1 cellular context compared by ENCODE assay signal in the genomic region with DNA sequence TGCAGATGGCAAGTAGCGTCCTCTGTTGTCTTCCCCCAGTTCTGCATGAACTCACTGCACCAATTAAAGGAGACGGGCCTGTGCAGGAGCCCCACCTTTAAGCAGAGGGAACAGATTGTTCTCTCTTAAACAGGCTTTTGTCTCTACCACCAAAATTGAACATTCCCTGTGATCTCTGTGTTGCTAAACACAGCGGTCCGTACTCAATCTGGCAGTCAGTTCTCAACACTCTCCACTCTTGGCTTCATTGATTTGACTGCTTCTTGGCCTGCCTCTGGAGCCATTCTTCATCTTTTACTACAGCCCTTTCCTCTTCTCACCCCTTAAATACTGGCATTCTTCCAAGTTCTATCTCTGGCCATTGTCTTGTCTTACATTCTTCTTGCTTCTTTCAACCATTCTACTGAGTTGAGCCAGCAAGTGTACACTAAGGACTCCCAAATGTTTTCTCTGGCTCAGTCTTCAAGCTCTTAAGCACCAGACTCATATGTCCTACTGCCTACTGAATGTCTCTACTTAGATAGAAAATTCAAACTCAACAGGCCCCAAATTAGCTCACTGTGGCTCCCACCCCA.
TF ChIP-seq lines count a peak whose summit lies in the region.

No MANE protein-coding gene starts in this region.

TF ChIP-seq in SK-N-SH, 30 proteins besides CTCF, POLR2A, EP300 and RAD21:
- TF ChIP-seq FOXJ3 (CRISPR knock-in tag; IDR thresholded peaks at IDR 0.05) (no peak), NFIC (IDR thresholded peaks at IDR 0.05; ENCODE audit: borderline replicate concordance) (peak; percentile 53; the same call in 1 of the 2 replicates)
